ENCODE assay signal across 8 cellular contexts in the genomic region with DNA sequence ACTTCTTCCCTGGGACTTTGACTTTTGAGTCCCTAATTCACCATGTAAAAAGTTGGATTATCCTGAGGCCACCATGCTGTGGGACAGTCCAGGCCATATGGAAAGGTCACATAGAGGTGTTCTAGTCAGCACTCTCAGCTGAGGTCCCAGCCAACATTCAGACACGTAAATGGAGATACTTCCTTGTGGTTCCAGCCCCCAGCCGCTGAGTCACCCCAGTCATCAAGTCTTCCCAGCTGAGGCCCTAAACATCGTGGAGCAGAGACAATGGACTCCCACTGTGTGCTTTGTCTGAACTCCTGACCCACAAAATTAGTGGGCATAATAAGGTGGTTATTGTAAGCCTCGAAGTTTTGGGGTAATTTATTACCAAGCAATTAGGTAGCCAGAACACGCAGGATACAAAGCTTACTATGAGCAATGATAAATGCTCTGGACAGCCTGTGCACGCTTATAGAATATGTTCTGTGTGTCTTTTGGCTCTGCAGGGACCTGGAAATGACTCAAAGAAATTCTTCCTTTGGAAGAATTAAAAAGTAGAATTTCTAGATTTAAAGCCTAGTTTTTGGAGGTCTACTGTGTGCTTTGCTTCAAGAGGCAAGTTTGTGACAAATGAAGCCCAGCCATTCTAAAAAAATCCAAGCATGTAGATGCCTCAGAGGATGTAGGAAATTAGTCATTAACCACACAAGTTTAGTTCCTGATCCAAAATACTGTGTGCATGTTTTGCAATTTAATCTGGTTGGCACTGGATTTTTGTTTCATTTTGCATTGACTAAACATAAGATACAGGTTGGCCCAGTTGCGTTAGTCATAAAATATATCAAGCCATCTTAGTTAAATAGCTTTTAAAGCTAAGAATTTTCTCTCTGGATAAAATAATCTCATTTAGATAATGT. TPM values are rescaled to one million over a fixed set of nuclear protein-coding genes. Genes with fewer than 3 reads are reported as not detected.
DNase-seq lines count a peak whose midpoint lies in the region; ATAC-seq and TF ChIP-seq lines count a peak whose summit lies in the region.

No MANE protein-coding gene starts in this region.

- ATAC-seq in HG03135 (IDR thresholded peaks at IDR 0.05; ENCODE audit: unreplicated experiment) = peak; percentile 69
- no peak for ATAC-seq in HG03571 (IDR thresholded peaks at IDR 0.05; ENCODE audit: unreplicated experiment)

- no peak for TF ChIP-seq CTCF in epithelial cell of esophagus (IDR thresholded peaks at IDR 0.05; ENCODE audit: insufficient read depth, low read depth, low read length, missing control alignments)

- in situ Hi-C loops in SK-MEL-5 (cut with HindIII; ENCODE audit: low pct_unique_long_range_greater_than_20kb, low sequenced_read_pairs) = no loop called here

- DNase-seq in GM04503 (ENCODE audit: low read depth) (peak; percentile 91), SK-MEL-5 (ENCODE audit: low read depth, low spot score) (peak; percentile 39), epithelial cell of esophagus (ENCODE audit: low read depth) (peak; percentile 89), renal cortical epithelial cell (ENCODE audit: low read depth) (peak; percentile 93), hypothalamus (lab: John Stamatoyannopoulos, UW) (no peak), T-helper 9 cell (no peak)

- no peak overlapping the region for H3K4me3 ChIP-seq in epithelial cell of esophagus (ENCODE audit: low read length)

RNA-seq across cellular contexts. Expression of gene SLC9A7, which starts 33.3 kb away (rescaled TPM):
- 3.4 and 5.9 TPM in 2 replicates for total RNA-seq in SK-MEL-5 (2014; rRNA removed; shearing (Covaris generic))
- polyA plus RNA-seq in SK-MEL-5 (2015; cell fraction: cytosol; rRNA removed) = 2.1 and 3.4 TPM in 2 replicates
- polyA plus RNA-seq in SK-MEL-5 (2015; cell fraction: nucleus; rRNA removed) = 2.6 and 5.2 TPM in 2 replicates
- total RNA-seq in renal cortical epithelial cell = 18.1 and 43.9 TPM in 2 replicates

RNA-seq across cellular contexts. Expression of gene RP2, which starts 44.7 kb away (rescaled TPM):
- 11.8 and 12.2 TPM in 2 replicates for total RNA-seq in SK-MEL-5 (2014; rRNA removed; shearing (Covaris generic))
- polyA plus RNA-seq in SK-MEL-5 (2015; cell fraction: cytosol; rRNA removed) = 5.0 and 7.3 TPM in 2 replicates
- 2.7 and 3.5 TPM in 2 replicates for polyA plus RNA-seq in SK-MEL-5 (2015; cell fraction: nucleus; rRNA removed)
- total RNA-seq in renal cortical epithelial cell = 20.7 and 42.7 TPM in 2 replicates

Comparison
In these comparisons a context has a peak if more than half of its experiments do, and no peak if none do; other contexts are left out.
1. DNase-seq: peak in GM04503 (single experiment), SK-MEL-5 (single experiment), epithelial cell of esophagus (single experiment) and renal cortical epithelial cell (single experiment); none in hypothalamus (0 of 51) and T-helper 9 cell (single experiment).